ENCODE assay signal across 15 cellular contexts in genomic region chr6:129590408-129591022, GRCh38.
DNase-seq lines count a peak whose midpoint lies in the region; ATAC-seq and TF ChIP-seq lines count a peak whose summit lies in the region.
"Had no signal": no experiment of that assay in that cellular context is flagged by ENCODE, and none has a peak within 500 bp of the region (broad histone marks: within the 10 kb centered on the region; RNA-seq: fewer than 3 reads in every experiment).

No MANE protein-coding gene starts in this region.

- no peak for TF ChIP-seq CTCF in AG09319 (IDR thresholded peaks at IDR 0.05; ENCODE audit: low read depth, low read length)

- ATAC-seq in HG02642 (IDR thresholded peaks at IDR 0.05; ENCODE audit: poor library complexity, unreplicated experiment) (no peak), GM19351 (IDR thresholded peaks at IDR 0.05; ENCODE audit: unreplicated experiment) (no peak)
- ATAC-seq: activated CD8-positive, alpha-beta T cell treated with anti-CD3 and anti-CD28 coated beads for 36 hours; activated T-helper 17 cell treated with anti-CD3 and anti-CD28 coated beads, Interleukin-2, amount 50 U/mL, for 72 hours; GM12878 had no signal

- DNase-seq in AG09319 (ENCODE audit: extremely low read depth, low read depth) (peak; percentile 93), HS-27A (ENCODE audit: low read depth) (peak; percentile 45), brain pericyte (ENCODE audit: low read depth, low spot score) (peak; percentile 90), iris pigment epithelial cell (ENCODE audit: low read depth) (peak; percentile 94), putamen (ENCODE audit: low spot score) (no peak), retina (no peak)
- DNase-seq: activated CD8-positive, alpha-beta T cell treated with anti-CD3 and anti-CD28 coated beads for 36 hours; anterior cingulate cortex; DMS79; NCI-H1105 treated with DMSO at 0.1 percent for 48 hours; NCI-H2227 treated with DMSO at 0.1 percent for 48 hours had no signal

Comparison
In these comparisons a context has a peak if more than half of its experiments do, and no peak if none do; other contexts are left out.
1. DNase-seq: peak in AG09319 (single experiment), HS-27A (single experiment), brain pericyte (single experiment) and iris pigment epithelial cell (single experiment); none in putamen (single experiment) and retina (single experiment).